8 cellular contexts compared by ENCODE assay signal in genomic region chr9:5442400-5443011, GRCh38. TPM values are rescaled to one million over a fixed set of nuclear protein-coding genes. Genes with fewer than 3 reads are reported as not detected.
DNase-seq lines count a peak whose midpoint lies in the region; ATAC-seq and TF ChIP-seq lines count a peak whose summit lies in the region.

No MANE protein-coding gene starts in this region.

- H3K4me2 ChIP-seq in SK-N-SH, result no peak overlapping the region

- TF ChIP-seq EP300 in SK-N-SH (IDR thresholded peaks at IDR 0.05; ENCODE audit: borderline replicate concordance in 1 of 2, low read depth in 1 of 2, low read length in 1 of 2), result no peak

- H3K9me2 ChIP-seq in SK-N-SH, result no peaks in the 10 kb centered on the region

- intact Hi-C loops in prostate gland (cut with DNase I), result loop anchor here (10.0 kb wide), 1 partner anchor 678 kb away; no protein-coding TSS in a partner anchor

- POLR2A ChIA-PET in SK-N-SH (lab: Yijun Ruan, JAX), result no interaction called here

- CTCF ChIA-PET in SK-N-SH (lab: Yijun Ruan, JAX), result interaction anchor here (0.6 to 6.1 kb wide), 19 partner anchors 8 to 868 kb away, joined by 3 to 71 read pairs (median 4); partner anchors contain the start of genes CD274 and INSL6

- 43% methylated on average over 2 of the region's 2 CpGs for WGBS in SK-N-SH (ENCODE audit: low lambda C conversion rate)
- WGBS in prostate gland, result 50% methylated on average over 2 of the region's 2 CpGs

- H3K9me3 ChIP-seq in SK-N-SH (no peaks in the 10 kb centered on the region), prostate gland (no peaks in the 10 kb centered on the region)

- TF ChIP-seq POLR2A in prostate gland (IDR thresholded peaks at IDR 0.05), result no peak

- H3F3A ChIP-seq in SK-N-SH (replicated peaks; ENCODE audit: insufficient read depth), result peaks cover 30% of the 10 kb centered on the region

- H3K27ac ChIP-seq in SK-N-SH (ENCODE audit: low read depth in 2 of 2, low read length in 1 of 2), result no peak overlapping the region
- no peak overlapping the region for H3K27ac ChIP-seq in prostate gland

- no peak overlapping the region for H2AFZ ChIP-seq in SK-N-SH (ENCODE audit: low read depth)

- no peaks in the 10 kb centered on the region for H4K20me1 ChIP-seq in SK-N-SH (ENCODE audit: insufficient read depth)

- H3K27me3 ChIP-seq in SK-N-SH (ENCODE audit: insufficient read depth), result no peaks in the 10 kb centered on the region
- no peaks in the 10 kb centered on the region for H3K27me3 ChIP-seq in prostate gland (replicated peaks; ENCODE audit: insufficient read depth)

- H3K79me2 ChIP-seq in SK-N-SH (ENCODE audit: insufficient read depth), result no peaks in the 10 kb centered on the region

- TF ChIP-seq CTCF in SK-N-SH (IDR thresholded peaks at IDR 0.05), result peak; percentile 65
- peak; percentile 57 for TF ChIP-seq CTCF in fibroblast of mammary gland (conservative IDR thresholded peaks at IDR 0.05; ENCODE audit: control insufficient read depth, insufficient read depth, low read depth, low read length)
- peak in 2 of 4 experiments; percentile 54 to 58 for TF ChIP-seq CTCF in prostate gland (IDR thresholded peaks at IDR 0.05)

- TF ChIP-seq RAD21 in SK-N-SH (IDR thresholded peaks at IDR 0.05; ENCODE audit: low read length), result peak; percentile 76

- H3K9ac ChIP-seq in SK-N-SH, result no peak overlapping the region

- H3K36me3 ChIP-seq in SK-N-SH (replicated peaks in 1 of 2; ENCODE audit: control insufficient read depth in 1 of 2, insufficient read depth in 2 of 2, low read length in 1 of 2), result no peaks in the 10 kb centered on the region
- H3K36me3 ChIP-seq in prostate gland, result no peaks in the 10 kb centered on the region

- H3K4me3 ChIP-seq in SK-N-SH (ENCODE audit: low read depth in 2 of 2, low read length in 1 of 2), result no peak overlapping the region
- H3K4me3 ChIP-seq in fibroblast of mammary gland (ENCODE audit: control insufficient read depth, low read depth, low read length), result no peak overlapping the region
- no peak overlapping the region for H3K4me3 ChIP-seq in prostate gland

- no peak for ATAC-seq in HG02623 (IDR thresholded peaks at IDR 0.05; ENCODE audit: unreplicated experiment)

- peaks cover 8 to 18% of the 10 kb centered on the region in 2 experiments for H3K4me1 ChIP-seq in SK-N-SH (ENCODE audit: control insufficient read depth in 1 of 2, insufficient read depth in 2 of 2, low read depth in 1 of 2, low read length in 1 of 2)
- H3K4me1 ChIP-seq in prostate gland (replicated peaks), result peaks cover 2% of the 10 kb centered on the region

- DNase-seq in NCI-H2107 treated with DMSO at 0.1 percent for 48 hours (lab: John Stamatoyannopoulos, UW; ENCODE audit: unreplicated experiment) (peak; percentile 23), NCI-H2107 (lab: John Stamatoyannopoulos, UW) (no peak), M059J (ENCODE audit: low read depth) (peak; percentile 80), SK-N-SH (peak; percentile 44), fibroblast of mammary gland (ENCODE audit: low read depth) (peak; percentile 73), prostate gland (ENCODE audit: low spot score) (peak; percentile 27)
- no peak for DNase-seq in activated CD8-positive, alpha-beta memory T cell treated with anti-CD3 and anti-CD28 coated beads, Interleukin-2, amount 50 U/mL, for 48 hours

TF ChIP-seq in SK-N-SH, 30 proteins besides CTCF, POLR2A, EP300 and RAD21:
- no peak for TF ChIP-seq EZH2phosphoT487 (IDR thresholded peaks at IDR 0.05; ENCODE audit: borderline replicate concordance, low read depth)
- peak; percentile 75 for TF ChIP-seq SMC3 (IDR thresholded peaks at IDR 0.05; ENCODE audit: low read depth, low read length)

RNA-seq across cellular contexts. Expression of gene PLGRKT, which starts 4.8 kb away (rescaled TPM):
- total RNA-seq in M059J (2014; rRNA removed; shearing (Covaris generic)), result 43.5 and 44.9 TPM in 2 replicates
- polyA plus RNA-seq in SK-N-SH (2012; rRNA removed), result 11.4 and 13.1 TPM in 2 replicates
- 19.4 and 23.2 TPM in 2 replicates for polyA plus RNA-seq in SK-N-SH (2012; cell fraction: cytosol; rRNA removed)
- polyA plus RNA-seq in SK-N-SH (2012; cell fraction: nucleus; rRNA removed), result 3.1 and 5.8 TPM in 2 replicates
- 10 to 100 TPM; 10.4 to 49.6 TPM for total RNA-seq in prostate gland

RNA-seq across cellular contexts. Expression of gene CD274, which starts 7.8 kb away (rescaled TPM):
- total RNA-seq in M059J (2014; rRNA removed; shearing (Covaris generic)), result 26.7 and 31.2 TPM in 2 replicates
- polyA plus RNA-seq in SK-N-SH (2012; rRNA removed), result 25.8 and 30.9 TPM in 2 replicates
- 28.2 and 30.3 TPM in 2 replicates for polyA plus RNA-seq in SK-N-SH (2012; cell fraction: cytosol; rRNA removed)
- polyA plus RNA-seq in SK-N-SH (2012; cell fraction: nucleus; rRNA removed), result 24.6 and 47.3 TPM in 2 replicates
- 1 to 10 TPM in 1 of 2 donors, under 1 TPM in 1; 0.82 to 1.9 TPM for total RNA-seq in prostate gland

Comparison
In these comparisons a context has a peak if more than half of its experiments do, and no peak if none do; other contexts are left out.
1. DNase-seq: peak in NCI-H2107 treated with DMSO at 0.1 percent for 48 hours (single experiment), M059J (single experiment), SK-N-SH (single experiment), fibroblast of mammary gland (single experiment) and prostate gland (single experiment); none in NCI-H2107 (single experiment) and activated CD8-positive, alpha-beta memory T cell treated with anti-CD3 and anti-CD28 coated beads, Interleukin-2, amount 50 U/mL, for 48 hours (single experiment).